10 cellular contexts compared by ENCODE assay signal in genomic region chr15:31362886-31363285, GRCh38. TPM values are rescaled to one million over a fixed set of nuclear protein-coding genes. Genes with fewer than 3 reads are reported as not detected.
A peak's percentile ranks its signal among the peaks of the same experiment; 100 is the strongest.
DNase-seq lines count a peak whose midpoint lies in the region; ATAC-seq and TF ChIP-seq lines count a peak whose summit lies in the region.
"Had no signal": no experiment of that assay in that cellular context is flagged by ENCODE, and none has a peak within 500 bp of the region (broad histone marks: within the 10 kb centered on the region; RNA-seq: fewer than 3 reads in every experiment).

No MANE protein-coding gene starts in this region.

- TF ChIP-seq CTCF in OCI-LY1 (IDR thresholded peaks at IDR 0.05; ENCODE audit: low read length) (no peak), esophagus squamous epithelium (IDR thresholded peaks at IDR 0.05) (no peak)

- DNase-seq in activated CD4-positive, alpha-beta T cell treated with anti-CD3 and anti-CD28 coated beads, Interleukin-2, amount 10 ng/mL, durations not matched to agents 7 days and 5 days = no peak
- DNase-seq in activated CD4-positive, alpha-beta T cell treated with anti-CD3 and anti-CD28 coated beads for 48 hours = no peak
- DNase-seq in esophagus squamous epithelium (lab: John Stamatoyannopoulos, UW) (no peak), hepatic stellate cell (ENCODE audit: low spot score) (no peak), LoVo (ENCODE audit: low spot score) (no peak)
- DNase-seq in stimulated activated naive CD8-positive, alpha-beta T cell treated with anti-CD3 and anti-CD28 coated beads, Interleukin-15, amount 100 ng/mL, for 72 hours = no peak
- DNase-seq: activated effector memory CD4-positive, alpha-beta T cell treated with Interleukin-2 at 50 U/mL for 16 hours; NCI-H2029 treated with DMSO at 0.1 percent for 48 hours had no signal

- POLR2A ChIA-PET in activated CD4-positive, alpha-beta T cell treated with anti-CD3 and anti-CD28 coated beads, Interleukin-2, amount 10 ng/mL, durations not matched to agents 7 days and 5 days (lab: Charles Lee) = interaction anchor here (0.7 to 1.0 kb wide), 2 partner anchors 15 to 29 kb away, joined by 3 to 5 read pairs; no protein-coding TSS in a partner anchor

- H3K27me3 ChIP-seq in OCI-LY1 (ENCODE audit: insufficient read depth, low read length) (no peaks in the 10 kb centered on the region), esophagus squamous epithelium (no peaks in the 10 kb centered on the region)

- H3K4me1 Mint-ChIP-seq in activated CD4-positive, alpha-beta T cell treated with anti-CD3 and anti-CD28 coated beads, Interleukin-2, amount 10 ng/mL, durations not matched to agents 7 days and 5 days = peaks cover 99% of the 10 kb centered on the region
- peaks cover 100% of the 10 kb centered on the region for H3K4me1 Mint-ChIP-seq in stimulated activated naive CD8-positive, alpha-beta T cell treated with anti-CD3 and anti-CD28 coated beads, Interleukin-15, amount 100 ng/mL, for 72 hours

- H3K36me3 ChIP-seq in OCI-LY1 (ENCODE audit: insufficient read depth, low read length) (peaks cover 6% of the 10 kb centered on the region; the same call in 1 of the 2 replicates), esophagus squamous epithelium (peaks cover 0 to 8% (median 0%) of the 10 kb centered on the region in 3 donors)

- peak overlapping the region; percentile 51 for H3K4me3 Mint-ChIP-seq in activated CD4-positive, alpha-beta T cell treated with anti-CD3 and anti-CD28 coated beads, Interleukin-2, amount 10 ng/mL, durations not matched to agents 7 days and 5 days
- H3K4me3 Mint-ChIP-seq in stimulated activated naive CD8-positive, alpha-beta T cell treated with anti-CD3 and anti-CD28 coated beads, Interleukin-15, amount 100 ng/mL, for 72 hours = peak overlapping the region; percentile 21 to 88

- no peak overlapping the region; the same call in 1 of the 2 replicates for H3K9ac ChIP-seq in OCI-LY1 (ENCODE audit: low read length)

- intact Hi-C loops in esophagus squamous epithelium (cut with DNase I) = loop anchor here (10.0 kb wide), 1 partner anchor 122 kb away; no protein-coding TSS in a partner anchor

- 54% methylated on average over 5 of the region's 5 CpGs for WGBS in esophagus squamous epithelium, 2 donors

- CTCF ChIA-PET in activated CD4-positive, alpha-beta T cell treated with anti-CD3 and anti-CD28 coated beads, Interleukin-2, amount 10 ng/mL, durations not matched to agents 7 days and 5 days (lab: Charles Lee) = interaction anchor here (1.4 to 2.3 kb wide), 3 partner anchors 13 to 126 kb away, joined by 3 to 8 read pairs (median 4); no protein-coding TSS in a partner anchor

- H4K20me1 ChIP-seq in OCI-LY1 (ENCODE audit: insufficient read depth, low read length) = no peaks in the 10 kb centered on the region

- H3K27ac Mint-ChIP-seq in activated CD4-positive, alpha-beta T cell treated with anti-CD3 and anti-CD28 coated beads, Interleukin-2, amount 10 ng/mL, durations not matched to agents 7 days and 5 days = peak overlapping the region; percentile 90
- peak overlapping the region in 1 of 2 donors; percentile 5 for H3K27ac Mint-ChIP-seq in stimulated activated naive CD8-positive, alpha-beta T cell treated with anti-CD3 and anti-CD28 coated beads, Interleukin-15, amount 100 ng/mL, for 72 hours

- H2AFZ ChIP-seq in OCI-LY1 (ENCODE audit: low read length) = no peak overlapping the region

- H3K27ac ChIP-seq in OCI-LY1 (ENCODE audit: low read depth, low read length, poor library complexity, severe bottlenecking) = peak overlapping the region; percentile 98
- peak overlapping the region; percentile 87 to 94 (median 90) for H3K27ac ChIP-seq in esophagus squamous epithelium

- H3K4me1 ChIP-seq in OCI-LY1 (ENCODE audit: insufficient read depth, low read length, severe bottlenecking) (peaks cover 100% of the 10 kb centered on the region), esophagus squamous epithelium (peaks cover 73 to 100% (median 96%) of the 10 kb centered on the region in 3 donors)

- TF ChIP-seq POLR2A in esophagus squamous epithelium (IDR thresholded peaks at IDR 0.05) = no peak

- H3K4me3 ChIP-seq in OCI-LY1 (ENCODE audit: low read depth, low read length, poor library complexity, severe bottlenecking) = no peak overlapping the region
- H3K4me3 ChIP-seq in esophagus squamous epithelium = no peak overlapping the region

- H3K9me2 ChIP-seq in OCI-LY1 (ENCODE audit: low read depth, low read length) = no peaks in the 10 kb centered on the region

- peaks cover 48% of the 10 kb centered on the region for H3K36me3 Mint-ChIP-seq in activated CD4-positive, alpha-beta T cell treated with anti-CD3 and anti-CD28 coated beads, Interleukin-2, amount 10 ng/mL, durations not matched to agents 7 days and 5 days (ENCODE audit: low read depth)

- H3K4me2 ChIP-seq in OCI-LY1 (ENCODE audit: low read length) = peak overlapping the region; percentile 62; the same call in 1 of the 2 replicates

- H3K27me3 Mint-ChIP-seq in activated CD4-positive, alpha-beta T cell treated with anti-CD3 and anti-CD28 coated beads, Interleukin-2, amount 10 ng/mL, durations not matched to agents 7 days and 5 days = no peaks in the 10 kb centered on the region
- H3K27me3 Mint-ChIP-seq in stimulated activated naive CD8-positive, alpha-beta T cell treated with anti-CD3 and anti-CD28 coated beads, Interleukin-15, amount 100 ng/mL, for 72 hours = no peaks in the 10 kb centered on the region

- H3K9me3 Mint-ChIP-seq in activated CD4-positive, alpha-beta T cell treated with anti-CD3 and anti-CD28 coated beads, Interleukin-2, amount 10 ng/mL, durations not matched to agents 7 days and 5 days = no peaks in the 10 kb centered on the region
- no peaks in the 10 kb centered on the region for H3K9me3 Mint-ChIP-seq in stimulated activated naive CD8-positive, alpha-beta T cell treated with anti-CD3 and anti-CD28 coated beads, Interleukin-15, amount 100 ng/mL, for 72 hours

- peaks cover 66% of the 10 kb centered on the region for H3K79me2 ChIP-seq in OCI-LY1 (ENCODE audit: insufficient read depth, low read length)

- H3F3A ChIP-seq in OCI-LY1 (ENCODE audit: insufficient read depth, low read length) = 0 out of 2 replicates have a peak, but pooled peaks cover 4% of the 10 kb centered on the region

- no peak for ATAC-seq in stimulated activated naive CD8-positive, alpha-beta T cell treated with anti-CD3 and anti-CD28 coated beads, Interleukin-15, amount 100 ng/mL, for 72 hours
- no peak for ATAC-seq in HG02678 (IDR thresholded peaks at IDR 0.05; ENCODE audit: unreplicated experiment)

- H3K9me3 ChIP-seq in OCI-LY1 (ENCODE audit: low read length) (no peaks in the 10 kb centered on the region), esophagus squamous epithelium (no peaks in the 10 kb centered on the region)

RNA-seq across cellular contexts. Expression of gene KLF13, which starts 36.3 kb away (rescaled TPM):
- 100 to 1,000 TPM; 235 to 264 TPM for total RNA-seq in activated CD4-positive, alpha-beta T cell treated with anti-CD3 and anti-CD28 coated beads, Interleukin-2, amount 10 ng/mL, durations not matched to agents 7 days and 5 days
- 10 to 100 TPM; 16.4 to 54.6 (median 41.8) TPM for total RNA-seq in esophagus squamous epithelium

Comparison
In these comparisons a context has a peak if more than half of its experiments do, and no peak if none do; other contexts are left out.
1. RNA of gene KLF13, which starts 36.3 kb away (total RNA-seq): 235 to 264 TPM in activated CD4-positive, alpha-beta T cell treated with anti-CD3 and anti-CD28 coated beads, Interleukin-2, amount 10 ng/mL, durations not matched to agents 7 days and 5 days; 16.4 to 54.6 TPM in esophagus squamous epithelium; every median in the first group is over 4 times any median in the second.